In genomic region chr12:5965950-5966383, GRCh38 we compare ENCODE assay signal across 9 cellular contexts. TPM values are rescaled to one million over a fixed set of nuclear protein-coding genes. Genes with fewer than 3 reads are reported as not detected.
DNase-seq lines count a peak whose midpoint lies in the region; ATAC-seq lines count a peak whose summit lies in the region.
"Had no signal": no experiment of that assay in that cellular context is flagged by ENCODE, and none has a peak within 500 bp of the region (broad histone marks: within the 10 kb centered on the region; RNA-seq: fewer than 3 reads in every experiment).

No MANE protein-coding gene starts in this region.

- peaks cover 38% of the 10 kb centered on the region for H3K27me3 Mint-ChIP-seq in stimulated activated memory B cell treated with anti-CD40 and anti-IgM and Interleukin-4, amounts not matched to agents 10 μg/mL and 1 μg/mL and 100 μg/mL, for 72 hours

- H3K27ac ChIP-seq in mesenchymal stem cell (ENCODE audit: low read length, poor library complexity, severe bottlenecking), result no peak overlapping the region
- H3K27ac ChIP-seq: epithelial cell of prostate had no signal

- no peak overlapping the region for H3K23ac ChIP-seq in mesenchymal stem cell (ENCODE audit: low read length in 2 of 2)

- no peak overlapping the region for H3K4me3 ChIP-seq in mesenchymal stem cell (ENCODE audit: insufficient read depth in 1 of 2, low read depth in 1 of 2, low read length in 2 of 2)

- H3K18ac ChIP-seq in mesenchymal stem cell (ENCODE audit: low read depth in 1 of 2, low read length in 2 of 2), result no peak overlapping the region

- no peak overlapping the region for H3K9ac ChIP-seq in mesenchymal stem cell (ENCODE audit: low read length)

- no peak overlapping the region for H2BK12ac ChIP-seq in mesenchymal stem cell (ENCODE audit: low read length in 2 of 2)

- peak; percentile 65 for ATAC-seq in stimulated activated memory B cell treated with anti-CD40 and anti-IgM and Interleukin-4, amounts not matched to agents 10 μg/mL and 1 μg/mL and 100 μg/mL, for 72 hours
- no peak for ATAC-seq in GM18868 (IDR thresholded peaks at IDR 0.05; ENCODE audit: unreplicated experiment)

- H3K9me3 Mint-ChIP-seq in stimulated activated memory B cell treated with anti-CD40 and anti-IgM and Interleukin-4, amounts not matched to agents 10 μg/mL and 1 μg/mL and 100 μg/mL, for 72 hours, result no peaks in the 10 kb centered on the region

- H3K27ac Mint-ChIP-seq in stimulated activated memory B cell treated with anti-CD40 and anti-IgM and Interleukin-4, amounts not matched to agents 10 μg/mL and 1 μg/mL and 100 μg/mL, for 72 hours, result no peak overlapping the region

- DNase-seq in activated gamma-delta T cell treated with Interleukin-2 at 50 U/mL for 16 hours (peak; percentile 26), activated gamma-delta T cell (lab: John Stamatoyannopoulos, UW) (no peak), NCI-H146 treated with DMSO at 0.1 percent for 48 hours (lab: John Stamatoyannopoulos, UW; ENCODE audit: unreplicated experiment) (peak; percentile 39), mesenchymal stem cell (peak; percentile 56)
- DNase-seq in activated CD4-positive, alpha-beta T cell treated with anti-CD3 and anti-CD28 coated beads for 48 hours, result peak; percentile 67
- peak; percentile 11 for DNase-seq in effector CD8-positive, alpha-beta T cell (lab: John Stamatoyannopoulos, UW)

- H3K9me3 ChIP-seq in mesenchymal stem cell (ENCODE audit: control insufficient read depth, low read length), result no peaks in the 10 kb centered on the region

- no peak overlapping the region for H2AFZ ChIP-seq in mesenchymal stem cell (ENCODE audit: low read depth, low read length)

- no peak overlapping the region for H3K4me3 Mint-ChIP-seq in stimulated activated memory B cell treated with anti-CD40 and anti-IgM and Interleukin-4, amounts not matched to agents 10 μg/mL and 1 μg/mL and 100 μg/mL, for 72 hours

- no peak overlapping the region for H2BK5ac ChIP-seq in mesenchymal stem cell (ENCODE audit: low read depth, low read length, poor library complexity, severe bottlenecking)

- H4K8ac ChIP-seq in mesenchymal stem cell (ENCODE audit: low read length), result no peak overlapping the region

- no peak overlapping the region for H3K4ac ChIP-seq in mesenchymal stem cell (ENCODE audit: low read depth in 1 of 2, low read length in 2 of 2)

- H2BK120ac ChIP-seq in mesenchymal stem cell (ENCODE audit: low read depth, low read length), result no peak overlapping the region

- peaks cover 20% of the 10 kb centered on the region for H3K4me1 ChIP-seq in mesenchymal stem cell (ENCODE audit: control insufficient read depth, insufficient read depth, low read depth, low read length)

- no peak overlapping the region for H3K14ac ChIP-seq in mesenchymal stem cell (ENCODE audit: low read length in 2 of 2)

- peaks cover 6 to 27% of the 10 kb centered on the region in 2 experiments for H3K27me3 ChIP-seq in mesenchymal stem cell (ENCODE audit: control insufficient read depth in 1 of 2, insufficient read depth in 1 of 2, low read length in 2 of 2)

- H3K4me2 ChIP-seq in mesenchymal stem cell (ENCODE audit: low read length, poor library complexity, severe bottlenecking), result no peak overlapping the region

- H3K36me3 Mint-ChIP-seq in stimulated activated memory B cell treated with anti-CD40 and anti-IgM and Interleukin-4, amounts not matched to agents 10 μg/mL and 1 μg/mL and 100 μg/mL, for 72 hours, result no peaks in the 10 kb centered on the region

- H2AK5ac ChIP-seq in mesenchymal stem cell (ENCODE audit: low read length, severe bottlenecking), result no peak overlapping the region

- H3K36me3 ChIP-seq in mesenchymal stem cell (ENCODE audit: control insufficient read depth in 1 of 2, insufficient read depth in 2 of 2, low read depth in 1 of 2, low read length in 2 of 2), result no peaks in the 10 kb centered on the region

- no peak overlapping the region for H4K91ac ChIP-seq in mesenchymal stem cell (ENCODE audit: low read length)

- WGBS in mesenchymal stem cell, result 25% methylated on average over 9 of the region's 9 CpGs

- no peaks in the 10 kb centered on the region for H3K79me1 ChIP-seq in mesenchymal stem cell (replicated peaks; ENCODE audit: low read length, poor library complexity, severe bottlenecking)

- H2BK15ac ChIP-seq in mesenchymal stem cell (ENCODE audit: low read depth, poor library complexity, severe bottlenecking), result no peak overlapping the region

- H3K4me1 Mint-ChIP-seq in stimulated activated memory B cell treated with anti-CD40 and anti-IgM and Interleukin-4, amounts not matched to agents 10 μg/mL and 1 μg/mL and 100 μg/mL, for 72 hours, result no peaks in the 10 kb centered on the region

RNA-seq across cellular contexts. Expression of gene ANO2, which starts 20.9 kb away (rescaled TPM):
- 1.1 TPM for polyA plus RNA-seq in mesenchymal stem cell (2013, experiment 1 of 2)
- 1.1 TPM for polyA plus RNA-seq in mesenchymal stem cell (2013, experiment 2 of 2)
